8 cellular contexts compared by ENCODE assay signal in genomic region chr11:62123669-62124185, GRCh38. TPM values are rescaled to one million over a fixed set of nuclear protein-coding genes. Genes with fewer than 3 reads are reported as not detected.
DNase-seq lines count a peak whose midpoint lies in the region; ATAC-seq and TF ChIP-seq lines count a peak whose summit lies in the region.

Gene INCENP, plus strand, starts transcription at chr11:62124011. Its CDS starts 4,151 bp downstream, at chr11:62128162.

- peaks cover 29% of the 10 kb centered on the region for H3K4me1 ChIP-seq in DOHH2 (ENCODE audit: control insufficient read depth, low read length)
- H3K4me1 ChIP-seq in GM23248 (ENCODE audit: insufficient read depth): peaks cover 13% of the 10 kb centered on the region

- in situ Hi-C loops in GM23248 (cut with MboI): no loop called here

- H2AFZ ChIP-seq in GM23248: peak within 1 kb of the TSS; percentile 95

- peak within 1 kb of the TSS; percentile 86 for H3K4me3 ChIP-seq in DOHH2 (ENCODE audit: low read length)
- peak within 1 kb of the TSS; percentile 85 for H3K4me3 ChIP-seq in GM23248

- H3K79me2 ChIP-seq in DOHH2 (ENCODE audit: control insufficient read depth, low read length) (peaks cover 50% of the 10 kb centered on the region), GM23248 (ENCODE audit: insufficient read depth) (peaks cover 49% of the 10 kb centered on the region)

- 1% methylated on average over 39 of the region's 39 CpGs for WGBS in GM23248 (ENCODE audit: low coverage in 1 of 2, low lambda C conversion rate in 2 of 2, missing lambda C conversion rate in 2 of 2), 2 experiments

- peak within 1 kb of the TSS; percentile 73 for H3K27ac Mint-ChIP-seq in activated T-helper 1 cell treated with anti-CD3 and anti-CD28 coated beads, Interleukin-12 subunit alpha, Interleukin-12 subunit beta, Interleukin-2, Interleukin-4 antibody, amounts not matched to agents 30 ng/mL and 10 ng/mL and 1 ng/mL, durations not matched to agents 14 hours and 24 hours and 36 hours
- H3K27ac Mint-ChIP-seq in naive B cell: peak within 1 kb of the TSS; percentile 80 to 98 (median 88)
- H3K27ac Mint-ChIP-seq in stimulated activated memory B cell treated with anti-CD40 and anti-IgM and Interleukin-4, amounts not matched to agents 10 μg/mL and 1 μg/mL and 100 μg/mL, for 72 hours: peak within 1 kb of the TSS; percentile 94

- H3K36me3 Mint-ChIP-seq in activated T-helper 1 cell treated with anti-CD3 and anti-CD28 coated beads, Interleukin-12 subunit alpha, Interleukin-12 subunit beta, Interleukin-2, Interleukin-4 antibody, amounts not matched to agents 30 ng/mL and 10 ng/mL and 1 ng/mL, durations not matched to agents 14 hours and 24 hours and 36 hours (ENCODE audit: low read depth): peaks cover 10% of the 10 kb centered on the region
- H3K36me3 Mint-ChIP-seq in naive B cell: peaks cover 0 to 5% of the 10 kb centered on the region in 2 donors
- peaks cover 5% of the 10 kb centered on the region for H3K36me3 Mint-ChIP-seq in stimulated activated memory B cell treated with anti-CD40 and anti-IgM and Interleukin-4, amounts not matched to agents 10 μg/mL and 1 μg/mL and 100 μg/mL, for 72 hours

- H4K20me1 ChIP-seq in DOHH2 (ENCODE audit: control insufficient read depth, insufficient read depth, low read depth, low read length): peaks cover 32% of the 10 kb centered on the region
- no peaks in the 10 kb centered on the region for H4K20me1 ChIP-seq in GM23248 (ENCODE audit: insufficient read depth)

- H3K27ac ChIP-seq in DOHH2 (ENCODE audit: low read depth, low read length) (peak within 1 kb of the TSS; percentile 57), GM23248 (peak within 1 kb of the TSS; percentile 51)

- ATAC-seq in naive B cell (ENCODE audit: low read depth in 2 of 2): peak; percentile 99
- ATAC-seq in stimulated activated memory B cell treated with anti-CD40 and anti-IgM and Interleukin-4, amounts not matched to agents 10 μg/mL and 1 μg/mL and 100 μg/mL, for 72 hours: peak; percentile 100

- peaks cover 11% of the 10 kb centered on the region for H3K27me3 Mint-ChIP-seq in activated T-helper 1 cell treated with anti-CD3 and anti-CD28 coated beads, Interleukin-12 subunit alpha, Interleukin-12 subunit beta, Interleukin-2, Interleukin-4 antibody, amounts not matched to agents 30 ng/mL and 10 ng/mL and 1 ng/mL, durations not matched to agents 14 hours and 24 hours and 36 hours (ENCODE audit: insufficient read depth)
- H3K27me3 Mint-ChIP-seq in naive B cell: no peaks in the 10 kb centered on the region
- H3K27me3 Mint-ChIP-seq in stimulated activated memory B cell treated with anti-CD40 and anti-IgM and Interleukin-4, amounts not matched to agents 10 μg/mL and 1 μg/mL and 100 μg/mL, for 72 hours: peaks cover 9% of the 10 kb centered on the region

- intact Hi-C loops in activated T-helper 1 cell treated with anti-CD3 and anti-CD28 coated beads, Interleukin-12 subunit alpha, Interleukin-12 subunit beta, Interleukin-2, Interleukin-4 antibody, amounts not matched to agents 30 ng/mL and 10 ng/mL and 1 ng/mL, durations not matched to agents 14 hours and 24 hours and 36 hours (cut with micrococcal nuclease): loop anchor here (1.0 to 10.0 kb wide), 9 partner anchors 11 to 584 kb away; partner anchors contain the start of genes BSCL2, FADS2, FADS3 and FEN1

- H3K36me3 ChIP-seq in DOHH2 (ENCODE audit: control insufficient read depth, low read length) (peaks cover 48% of the 10 kb centered on the region), GM23248 (ENCODE audit: low read depth) (no peaks in the 10 kb centered on the region)

- no peaks in the 10 kb centered on the region for H3K9me3 Mint-ChIP-seq in activated T-helper 1 cell treated with anti-CD3 and anti-CD28 coated beads, Interleukin-12 subunit alpha, Interleukin-12 subunit beta, Interleukin-2, Interleukin-4 antibody, amounts not matched to agents 30 ng/mL and 10 ng/mL and 1 ng/mL, durations not matched to agents 14 hours and 24 hours and 36 hours
- no peaks in the 10 kb centered on the region for H3K9me3 Mint-ChIP-seq in naive B cell
- no peaks in the 10 kb centered on the region for H3K9me3 Mint-ChIP-seq in stimulated activated memory B cell treated with anti-CD40 and anti-IgM and Interleukin-4, amounts not matched to agents 10 μg/mL and 1 μg/mL and 100 μg/mL, for 72 hours

- H3K9me3 ChIP-seq in DOHH2 (ENCODE audit: control insufficient read depth, insufficient read depth, low read length) (no peaks in the 10 kb centered on the region), GM23248 (ENCODE audit: low read depth) (no peaks in the 10 kb centered on the region)

- DNase-seq in GM23248 (peak; percentile 99), Kasumi-1 (lab: John Stamatoyannopoulos, UW) (peak; percentile 99), RPMI7951 (ENCODE audit: low read depth) (peak; percentile 99), fibroblast of gingiva (ENCODE audit: low read depth) (peak; percentile 98), naive B cell (peak; percentile 96)
- peak; percentile 94 for DNase-seq in activated T-helper 1 cell treated with anti-CD3 and anti-CD28 coated beads, Interleukin-12 subunit alpha, Interleukin-12 subunit beta, Interleukin-2, Interleukin-4 antibody, amounts not matched to agents 30 ng/mL and 10 ng/mL and 1 ng/mL, durations not matched to agents 14 hours and 24 hours and 36 hours (ENCODE audit: low spot score)

- H3K9ac ChIP-seq in GM23248: peak within 1 kb of the TSS; percentile 82

- H3K4me2 ChIP-seq in DOHH2 (ENCODE audit: low read length) (peak within 1 kb of the TSS; percentile 96), GM23248 (ENCODE audit: unreplicated experiment) (peak within 1 kb of the TSS; percentile 90)

- H3F3A ChIP-seq in DOHH2 (ENCODE audit: control insufficient read depth, insufficient read depth) (no peaks in the 10 kb centered on the region), GM23248 (ENCODE audit: insufficient read depth) (peaks cover 4% of the 10 kb centered on the region; the same call in 1 of the 2 replicates)

- H3K27me3 ChIP-seq in DOHH2 (ENCODE audit: control insufficient read depth, low read length): no peaks in the 10 kb centered on the region
- H3K27me3 ChIP-seq in GM23248 (replicated peaks; ENCODE audit: insufficient read depth): no peaks in the 10 kb centered on the region

- peaks cover 33% of the 10 kb centered on the region for H3K4me1 Mint-ChIP-seq in activated T-helper 1 cell treated with anti-CD3 and anti-CD28 coated beads, Interleukin-12 subunit alpha, Interleukin-12 subunit beta, Interleukin-2, Interleukin-4 antibody, amounts not matched to agents 30 ng/mL and 10 ng/mL and 1 ng/mL, durations not matched to agents 14 hours and 24 hours and 36 hours (ENCODE audit: low read depth)
- H3K4me1 Mint-ChIP-seq in naive B cell: peaks cover 19 to 34% (median 24%) of the 10 kb centered on the region in 3 donors
- H3K4me1 Mint-ChIP-seq in stimulated activated memory B cell treated with anti-CD40 and anti-IgM and Interleukin-4, amounts not matched to agents 10 μg/mL and 1 μg/mL and 100 μg/mL, for 72 hours: peaks cover 24% of the 10 kb centered on the region

- H3K9me2 ChIP-seq in DOHH2 (replicated peaks; ENCODE audit: control insufficient read depth, low read length) (no peaks in the 10 kb centered on the region), GM23248 (ENCODE audit: insufficient read depth) (no peaks in the 10 kb centered on the region)

- peak within 1 kb of the TSS; percentile 94 for H3K4me3 Mint-ChIP-seq in activated T-helper 1 cell treated with anti-CD3 and anti-CD28 coated beads, Interleukin-12 subunit alpha, Interleukin-12 subunit beta, Interleukin-2, Interleukin-4 antibody, amounts not matched to agents 30 ng/mL and 10 ng/mL and 1 ng/mL, durations not matched to agents 14 hours and 24 hours and 36 hours
- H3K4me3 Mint-ChIP-seq in naive B cell: peak within 1 kb of the TSS; percentile 93 to 99 (median 96)
- peak within 1 kb of the TSS; percentile 98 for H3K4me3 Mint-ChIP-seq in stimulated activated memory B cell treated with anti-CD40 and anti-IgM and Interleukin-4, amounts not matched to agents 10 μg/mL and 1 μg/mL and 100 μg/mL, for 72 hours

- no peak for TF ChIP-seq CTCF in DOHH2 (IDR thresholded peaks at IDR 0.05; ENCODE audit: low read depth, low read length, poor library complexity, severe bottlenecking)

RNA-seq across cellular contexts. Expression of gene INCENP, which starts in this region (rescaled TPM):
- total RNA-seq in GM23248 (2014; rRNA removed; shearing (Covaris generic)): 16.0 and 39.5 TPM in 2 replicates
- polyA plus RNA-seq in GM23248 (2016; fragmentation: Nextera tagmentation; extraction: Ambion mirVana) (4.6 and 5.1 TPM in 2 replicates), naive B cell (ENCODE audit: low read depth in 6 of 6) (1 to 10 TPM in 5 of 6 donors, not detected in 1; 1.3 to 2.8 (median 2.0) TPM)
- total RNA-seq in RPMI7951 (2014; rRNA removed; shearing (Covaris generic)): 89.0 and 105 TPM in 2 replicates
- 94.3 and 98.1 TPM in 2 replicates for total RNA-seq in activated T-helper 1 cell treated with anti-CD3 and anti-CD28 coated beads, Interleukin-12 subunit alpha, Interleukin-12 subunit beta, Interleukin-2, Interleukin-4 antibody, amounts not matched to agents 30 ng/mL and 10 ng/mL and 1 ng/mL, durations not matched to agents 14 hours and 24 hours and 36 hours

Comparison
In these comparisons a context has a peak if more than half of its experiments do, and no peak if none do; other contexts are left out.
1. Peak in every context shown above with its lines: DNase-seq, ATAC-seq, H3K4me3 ChIP-seq and H3K27ac ChIP-seq.